1 cellular context compared by ENCODE assay signal in genomic region chr1:154715385-154715784, GRCh38.
TF ChIP-seq lines count a peak whose summit lies in the region.

No MANE protein-coding gene starts in this region.

TF ChIP-seq in K562, 482 proteins besides CTCF, POLR2A, EP300 and RAD21:
- peak; percentile 94 for TF ChIP-seq ZNF512 (tag; IDR thresholded peaks at IDR 0.05)
- TF ChIP-seq FOXJ2 (tag; IDR thresholded peaks at IDR 0.05): no peak
